In genomic region chr10:18404530-18404929, GRCh38 we compare ENCODE assay signal across 14 cellular contexts.
DNase-seq lines count a peak whose midpoint lies in the region; ATAC-seq, FAIRE-seq and TF ChIP-seq lines count a peak whose summit lies in the region.
"Had no signal": no experiment of that assay in that cellular context is flagged by ENCODE, and none has a peak within 500 bp of the region (broad histone marks: within the 10 kb centered on the region; RNA-seq: fewer than 3 reads in every experiment).

No MANE protein-coding gene starts in this region.

- ATAC-seq in GM21528 (IDR thresholded peaks at IDR 0.05; ENCODE audit: low FRiP score, unreplicated experiment), result no peak
- ATAC-seq: A549; CD8-positive, alpha-beta T cell had no signal

- H3K79me2 ChIP-seq in osteoblast (ENCODE audit: insufficient read depth, low read length), result no peaks in the 10 kb centered on the region

- no peak overlapping the region for H3K27ac ChIP-seq in osteoblast (ENCODE audit: low read depth, low read length)
- H3K27ac ChIP-seq: A549 had no signal

- peak; percentile 50 for FAIRE-seq in GM18507 (lab: Jason Lieb, UNC)
- FAIRE-seq: A549, H1 had no signal

- H4K20me1 ChIP-seq in osteoblast (ENCODE audit: insufficient read depth, low read length), result no peaks in the 10 kb centered on the region

- H3K27me3 ChIP-seq in osteoblast (ENCODE audit: insufficient read depth, low read length), result no peaks in the 10 kb centered on the region

- no peaks in the 10 kb centered on the region for H3K4me1 ChIP-seq in osteoblast (ENCODE audit: insufficient read depth, low read length)
- H3K4me1 ChIP-seq: A549 had no signal

- DNase-seq in GM18507 (ENCODE audit: extremely low spot score, insufficient read length, low read depth) (no peak), NCI-H82 treated with DMSO at 0.1 percent for 48 hours (lab: John Stamatoyannopoulos, UW; ENCODE audit: unreplicated experiment) (peak; percentile 27), cerebellum (ENCODE audit: low spot score) (peak; percentile 26), osteoblast (ENCODE audit: insufficient read length, low spot score, missing footprints) (peak; percentile 57), cortex of kidney (lab: John Stamatoyannopoulos, UW) (no peak), globus pallidus (ENCODE audit: low spot score) (no peak)
- DNase-seq: CD8-positive, alpha-beta T cell; COR-L47; DND-41; GF-D8 had no signal

- no peak overlapping the region for H3K4me3 ChIP-seq in osteoblast (ENCODE audit: insufficient read depth, low read length)
- H3K4me3 ChIP-seq: A549, HAP-1 had no signal

- no peak overlapping the region for H3K4me2 ChIP-seq in osteoblast (ENCODE audit: insufficient read depth, low read length)
- H3K4me2 ChIP-seq: A549 had no signal

- no peak for TF ChIP-seq CTCF in osteoblast (IDR thresholded peaks at IDR 0.05; ENCODE audit: extremely low read depth, low read depth, low read length)

- no peaks in the 10 kb centered on the region for H3K9me3 ChIP-seq in osteoblast (ENCODE audit: low read depth, low read length)
- H3K9me3 ChIP-seq: A549, HAP-1 had no signal

- no peaks in the 10 kb centered on the region for H3K36me3 ChIP-seq in osteoblast (ENCODE audit: insufficient read depth, low read length)
- H3K36me3 ChIP-seq: HAP-1 had no signal

- H2AFZ ChIP-seq in osteoblast (ENCODE audit: low read length), result no peak overlapping the region

Comparison
In these comparisons a context has a peak if more than half of its experiments do, and no peak if none do; other contexts are left out.
1. DNase-seq: peak in NCI-H82 treated with DMSO at 0.1 percent for 48 hours (single experiment), cerebellum (single experiment) and osteoblast (single experiment); none in GM18507 (single experiment), cortex of kidney (single experiment) and globus pallidus (single experiment).